Comparison of ENCODE assay signal across 19 cellular contexts in genomic region chr13:40118337-40118736, GRCh38.
DNase-seq lines count a peak whose midpoint lies in the region; ATAC-seq and TF ChIP-seq lines count a peak whose summit lies in the region.
"Had no signal": no experiment of that assay in that cellular context is flagged by ENCODE, and none has a peak within 500 bp of the region (broad histone marks: within the 10 kb centered on the region; RNA-seq: fewer than 3 reads in every experiment).

No MANE protein-coding gene starts in this region.

- H3K4me3 Mint-ChIP-seq in activated CD4-positive, alpha-beta T cell treated with anti-CD3 and anti-CD28 coated beads for 36 hours: no peak overlapping the region
- no peak overlapping the region for H3K4me3 Mint-ChIP-seq in MCF 10A (ENCODE audit: unreplicated experiment)
- H3K4me3 Mint-ChIP-seq: CD4-positive, alpha-beta memory T cell; GM23338; H9 had no signal

- H3K27me3 ChIP-seq in breast epithelium (no peaks in the 10 kb centered on the region), ascending aorta (no peaks in the 10 kb centered on the region)

- H3K9me3 Mint-ChIP-seq in activated CD4-positive, alpha-beta T cell treated with anti-CD3 and anti-CD28 coated beads for 36 hours (ENCODE audit: low read depth): peaks cover 10% of the 10 kb centered on the region
- no peaks in the 10 kb centered on the region for H3K9me3 Mint-ChIP-seq in MCF 10A (ENCODE audit: unreplicated experiment)

- no peaks in the 10 kb centered on the region for H3K27me3 Mint-ChIP-seq in activated CD4-positive, alpha-beta T cell treated with anti-CD3 and anti-CD28 coated beads for 36 hours
- no peaks in the 10 kb centered on the region for H3K27me3 Mint-ChIP-seq in MCF 10A (ENCODE audit: insufficient read depth, unreplicated experiment)
- H3K27me3 Mint-ChIP-seq: CD4-positive, alpha-beta memory T cell had no signal

- POLR2A ChIA-PET in activated CD4-positive, alpha-beta T cell treated with anti-CD3 and anti-CD28 coated beads for 36 hours (lab: Charles Lee): no interaction called here
- POLR2A ChIA-PET in MCF 10A (lab: Yijun Ruan, JAX): interaction anchor here (0.6 to 3.0 kb wide), 7 partner anchors 8 to 215 kb away, joined by 3 to 28 read pairs (median 5); no protein-coding TSS in a partner anchor

- H3K4me1 Mint-ChIP-seq in activated CD4-positive, alpha-beta T cell treated with anti-CD3 and anti-CD28 coated beads for 36 hours: peaks cover 13% of the 10 kb centered on the region
- H3K4me1 Mint-ChIP-seq in MCF 10A (ENCODE audit: insufficient read depth, unreplicated experiment): peaks cover 63% of the 10 kb centered on the region

- CTCF ChIA-PET in activated CD4-positive, alpha-beta T cell treated with anti-CD3 and anti-CD28 coated beads for 36 hours (lab: Charles Lee): interaction anchor here (0.7 kb wide), 1 partner anchor 181 kb away, joined by 3 read pairs; no protein-coding TSS in a partner anchor
- CTCF ChIA-PET in MCF 10A (lab: Yijun Ruan, JAX): interaction anchor here (0.7 to 1.7 kb wide), 4 partner anchors 9 to 58 kb away, joined by 3 to 5 read pairs (median 4); no protein-coding TSS in a partner anchor

- no peaks in the 10 kb centered on the region for H3K4me1 ChIP-seq in breast epithelium
- peaks cover 2 to 51% of the 10 kb centered on the region in 2 donors for H3K4me1 ChIP-seq in ascending aorta

- H3K9me3 ChIP-seq in breast epithelium: no peaks in the 10 kb centered on the region
- no peaks in the 10 kb centered on the region for H3K9me3 ChIP-seq in ascending aorta

- no TSS peak for BruUV-seq in MCF 10A (replicated peaks; lab: Mats Ljungman, UMichigan)

- no peak overlapping the region for H3K27ac Mint-ChIP-seq in activated CD4-positive, alpha-beta T cell treated with anti-CD3 and anti-CD28 coated beads for 36 hours
- H3K27ac Mint-ChIP-seq in MCF 10A (ENCODE audit: low read depth, unreplicated experiment): peak overlapping the region; percentile 99
- H3K27ac Mint-ChIP-seq: GM23338, H9 had no signal

- TF ChIP-seq CTCF in MCF 10A (IDR thresholded peaks at IDR 0.05; ENCODE audit: unreplicated experiment) (no peak), breast epithelium (IDR thresholded peaks at IDR 0.05) (no peak), ascending aorta (IDR thresholded peaks at IDR 0.05) (no peak), GM13976 (IDR thresholded peaks at IDR 0.05; ENCODE audit: borderline replicate concordance, control extremely low read depth, extremely low read depth, insufficient read depth, missing control alignments) (no peak)

- intact Hi-C loops in activated CD4-positive, alpha-beta T cell treated with anti-CD3 and anti-CD28 coated beads for 36 hours (cut with DNase I, micrococcal nuclease): no loop called here
- intact Hi-C loops in MCF 10A (cut with micrococcal nuclease) (no loop called here), breast epithelium (cut with DNase I; ENCODE audit: low total_unique reads) (no loop called here), ascending aorta (cut with DNase I) (no loop called here)

- H3K36me3 Mint-ChIP-seq in activated CD4-positive, alpha-beta T cell treated with anti-CD3 and anti-CD28 coated beads for 36 hours (ENCODE audit: low read depth): peaks cover 2% of the 10 kb centered on the region
- peaks cover 5% of the 10 kb centered on the region for H3K36me3 Mint-ChIP-seq in MCF 10A (ENCODE audit: insufficient read depth, unreplicated experiment)
- H3K36me3 Mint-ChIP-seq: CD4-positive, alpha-beta memory T cell had no signal

- H3K27ac ChIP-seq in breast epithelium (no peak overlapping the region), ascending aorta (peak overlapping the region; percentile 21 to 59)

- peak; percentile 60 for ATAC-seq in activated CD4-positive, alpha-beta T cell treated with anti-CD3 and anti-CD28 coated beads for 36 hours
- ATAC-seq: GM12878, GM23338, HCT116 had no signal

- no peak for TF ChIP-seq POLR2A in breast epithelium (IDR thresholded peaks at IDR 0.05)

- H3K36me3 ChIP-seq in breast epithelium (no peaks in the 10 kb centered on the region), ascending aorta (no peaks in the 10 kb centered on the region)

- in situ Hi-C loops in GM13976 (cut with MboI; ENCODE audit: low sequenced_read_pairs, unreplicated experiment): no loop called here

- no peak for DNase-seq in activated CD4-positive, alpha-beta T cell treated with anti-CD3 and anti-CD28 coated beads for 36 hours
- no peak for DNase-seq in activated CD4-positive, alpha-beta T cell treated with anti-CD3 and anti-CD28 coated beads for 1 hour
- DNase-seq in MCF 10A (ENCODE audit: unreplicated experiment) (no peak), breast epithelium (ENCODE audit: low spot score in 2 of 2) (no peak), ascending aorta (ENCODE audit: low spot score in 2 of 2) (no peak), GM13976 (ENCODE audit: low spot score) (no peak)
- DNase-seq in effector CD8-positive, alpha-beta T cell (lab: John Stamatoyannopoulos, UW): no peak
- DNase-seq: 8988T; C1 segment of cervical spinal cord; CD4-positive, alpha-beta memory T cell; COR-L47; DMS153; DMS79; EL; GDM1; H9 had no signal

- H3K4me3 ChIP-seq in breast epithelium (no peak overlapping the region), ascending aorta (no peak overlapping the region)
- H3K4me3 ChIP-seq: GM12878, GM23338 had no signal

Comparison
In these comparisons a context has a peak if more than half of its experiments do, and no peak if none do; other contexts are left out.
1. H3K27ac ChIP-seq: peak in ascending aorta (2 of 2); none in breast epithelium (0 of 2).